12 cellular contexts compared by ENCODE assay signal in the genomic region with DNA sequence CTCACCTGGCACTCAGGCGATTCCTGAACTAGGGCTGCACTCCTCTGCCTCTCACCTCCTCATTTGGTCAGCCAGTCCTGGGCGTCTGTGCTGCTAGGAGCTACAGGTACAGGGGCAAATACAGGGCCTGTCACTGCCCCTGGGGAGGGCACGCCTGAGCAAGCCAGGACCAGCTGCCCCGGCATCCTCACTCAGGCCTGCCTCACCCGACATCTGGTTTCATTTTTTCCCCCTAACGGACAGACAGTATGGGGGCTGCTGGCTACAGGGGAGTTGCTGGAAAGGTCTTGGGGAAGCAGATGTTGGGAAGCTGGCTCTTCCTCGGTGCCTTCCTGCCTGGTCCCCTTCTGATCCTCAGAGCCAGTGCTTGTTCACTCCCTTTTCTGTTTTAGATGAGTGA.
DNase-seq lines count a peak whose midpoint lies in the region; ATAC-seq and TF ChIP-seq lines count a peak whose summit lies in the region.
"Had no signal": no experiment of that assay in that cellular context is flagged by ENCODE, and none has a peak within 500 bp of the region (broad histone marks: within the 10 kb centered on the region; RNA-seq: fewer than 3 reads in every experiment).

No MANE protein-coding gene starts in this region.

- no peak for ATAC-seq in left cardiac atrium
- ATAC-seq in HG03095 (IDR thresholded peaks at IDR 0.05; ENCODE audit: unreplicated experiment), result no peak
- ATAC-seq: right cardiac atrium had no signal

- H3K36me3 ChIP-seq in cardiac muscle cell (peaks cover 7% of the 10 kb centered on the region), colonic mucosa (no peaks in the 10 kb centered on the region)

- no peaks in the 10 kb centered on the region for H3K27me3 ChIP-seq in cardiac muscle cell
- H3K27me3 ChIP-seq in colonic mucosa, result no peaks in the 10 kb centered on the region

- H3K27ac ChIP-seq in cardiac muscle cell (peak overlapping the region; percentile 74), colonic mucosa (peak overlapping the region; percentile 22)

- TF ChIP-seq CTCF in cardiac muscle cell (IDR thresholded peaks at IDR 0.05; ENCODE audit: low read depth, low read length) (no peak), colonic mucosa (IDR thresholded peaks at IDR 0.05) (no peak), nephron progenitor cell (IDR thresholded peaks at IDR 0.05) (no peak), type B pancreatic cell (conservative IDR thresholded peaks at IDR 0.05) (no peak)

- DNase-seq in cardiac muscle cell (ENCODE audit: low read depth in 1 of 2, low spot score in 1 of 2) (no peak), left cardiac atrium (no peak), colonic mucosa (no peak), nephron progenitor cell (no peak), type B pancreatic cell (ENCODE audit: extremely low spot score, unreplicated experiment) (no peak), NCI-H2029 treated with DMSO at 0.1 percent for 48 hours (lab: John Stamatoyannopoulos, UW) (no peak), NCI-H146 treated with DMSO at 0.1 percent for 48 hours (lab: John Stamatoyannopoulos, UW; ENCODE audit: unreplicated experiment) (no peak)
- DNase-seq: 8988T; activated naive CD4-positive, alpha-beta T cell treated with anti-CD3 and anti-CD28 coated beads, Interleukin-2, amount 50 U/mL, for 16 hours; NCI-H2029 had no signal

- H3K27me3 Mint-ChIP-seq in nephron progenitor cell (ENCODE audit: low read depth, poor library complexity) (no peaks in the 10 kb centered on the region), type B pancreatic cell (no peaks in the 10 kb centered on the region)

- no peak overlapping the region for H3K9ac ChIP-seq in colonic mucosa (ENCODE audit: low read depth in 2 of 2, low read length in 2 of 2)

- H3K4me3 ChIP-seq in cardiac muscle cell (no peak overlapping the region), colonic mucosa (no peak overlapping the region)

- H3K9me3 ChIP-seq in cardiac muscle cell (ENCODE audit: low read depth) (no peaks in the 10 kb centered on the region), colonic mucosa (no peaks in the 10 kb centered on the region)

- H3K9me3 Mint-ChIP-seq in nephron progenitor cell (no peaks in the 10 kb centered on the region), type B pancreatic cell (no peaks in the 10 kb centered on the region)

- H3K4me1 Mint-ChIP-seq in nephron progenitor cell, result peaks cover 76% of the 10 kb centered on the region
- peaks cover 55% of the 10 kb centered on the region for H3K4me1 Mint-ChIP-seq in type B pancreatic cell (ENCODE audit: unreplicated experiment)

- H3K4me1 ChIP-seq in cardiac muscle cell (ENCODE audit: low read depth) (peaks cover 39% of the 10 kb centered on the region), colonic mucosa (no peaks in the 10 kb centered on the region)

- H3K4me3 Mint-ChIP-seq in nephron progenitor cell (no peak overlapping the region), type B pancreatic cell (peak overlapping the region; percentile 53)

- H3K27ac Mint-ChIP-seq in nephron progenitor cell, result peak overlapping the region; percentile 92
- H3K27ac Mint-ChIP-seq in type B pancreatic cell, result peak overlapping the region; percentile 77

- H3K36me3 Mint-ChIP-seq in nephron progenitor cell (ENCODE audit: low read depth) (peaks cover 11% of the 10 kb centered on the region), type B pancreatic cell (peaks cover 18% of the 10 kb centered on the region)

- intact Hi-C loops in left cardiac atrium (cut with DNase I) (loop anchor here in 1 of 2 donors (10.0 kb wide), 1 partner anchor 45 kb away; no protein-coding TSS in a partner anchor), colonic mucosa (cut with DNase I) (no loop called here)
